In genomic region chr15:42704492-42704926, GRCh38 we compare ENCODE assay signal across 8 cellular contexts. TPM values are rescaled to one million over a fixed set of nuclear protein-coding genes. Genes with fewer than 3 reads are reported as not detected.
A peak's percentile ranks its signal among the peaks of the same experiment; 100 is the strongest.
DNase-seq lines count a peak whose midpoint lies in the region; ATAC-seq and TF ChIP-seq lines count a peak whose summit lies in the region.

No MANE protein-coding gene starts in this region.

- DNase-seq in AG04449 (ENCODE audit: low read depth, low spot score): no peak
- DNase-seq in GM20000 (ENCODE audit: low spot score): peak; percentile 64
- peak; percentile 63 for DNase-seq in NCI-H2227 treated with DMSO at 0.1 percent for 48 hours (lab: John Stamatoyannopoulos, UW)
- DNase-seq in cerebellum (ENCODE audit: low spot score): peak; percentile 74
- peak; percentile 72 for DNase-seq in kidney tubule cell (ENCODE audit: low spot score)
- DNase-seq in stimulated activated CD4-positive, alpha-beta T cell treated with anti-CD3 and anti-CD28 coated beads, Interleukin-2, amount 100 ng/mL, for 48 hours: peak; percentile 37 to 64
- DNase-seq in posterior vena cava (ENCODE audit: low spot score): no peak

- peak; percentile 73 to 93 for ATAC-seq in activated CD4-positive, CD25-positive, alpha-beta regulatory T cell treated with anti-CD3 and anti-CD28 coated beads, Interleukin-2, amount 50 U/mL, for 24 hours

- POLR2A ChIA-PET in AG04449 (lab: Yijun Ruan, JAX): interaction anchor here (1.0 kb wide), 1 partner anchor 222 kb away, joined by 3 read pairs; no protein-coding TSS in a partner anchor

- CTCF ChIA-PET in AG04449 (lab: Yijun Ruan, JAX): interaction anchor here (0.9 to 8.3 kb wide), 22 partner anchors 8 to 714 kb away, joined by 3 to 147 read pairs (median 4); no protein-coding TSS in a partner anchor

- H3K4me3 ChIP-seq in AG04449 (ENCODE audit: low read depth, low read length): no peak overlapping the region

- intact Hi-C loops in posterior vena cava (cut with DNase I): no loop called here

- TF ChIP-seq CTCF in AG04449 (IDR thresholded peaks at IDR 0.05; ENCODE audit: insufficient read depth, low read length, missing control alignments) (peak; percentile 89), GM20000 (IDR thresholded peaks at IDR 0.05; ENCODE audit: extremely low read depth, missing control alignments) (peak; percentile 53)

RNA-seq across cellular contexts. Expression of gene CDAN1, which starts 32.4 kb away (rescaled TPM):
- total RNA-seq in cerebellum (12.3 TPM), posterior vena cava (10 to 100 TPM in 1 of 2 donors, 1 to 10 TPM in 1; 7.2 to 10.3 TPM)

Comparison
In these comparisons a context has a peak if more than half of its experiments do, and no peak if none do; other contexts are left out.
1. DNase-seq: peak in GM20000 (single experiment), NCI-H2227 treated with DMSO at 0.1 percent for 48 hours (single experiment), cerebellum (single experiment), kidney tubule cell (single experiment) and stimulated activated CD4-positive, alpha-beta T cell treated with anti-CD3 and anti-CD28 coated beads, Interleukin-2, amount 100 ng/mL, for 48 hours (2 of 2); none in AG04449 (single experiment) and posterior vena cava (single experiment).